ENCODE assay signal across 22 cellular contexts in genomic region chr9:16421534-16421933, GRCh38.
DNase-seq lines count a peak whose midpoint lies in the region; ATAC-seq and TF ChIP-seq lines count a peak whose summit lies in the region.
"Had no signal": no experiment of that assay in that cellular context is flagged by ENCODE, and none has a peak within 500 bp of the region (broad histone marks: within the 10 kb centered on the region; RNA-seq: fewer than 3 reads in every experiment).

No MANE protein-coding gene starts in this region.

- H3K27me3 ChIP-seq in A673 (replicated peaks; ENCODE audit: insufficient read depth, low read depth, low read length, poor library complexity) (no peaks in the 10 kb centered on the region), GM23338 (ENCODE audit: insufficient read depth) (no peaks in the 10 kb centered on the region), SK-N-SH (ENCODE audit: insufficient read depth) (no peaks in the 10 kb centered on the region), right atrium auricular region (no peaks in the 10 kb centered on the region)
- H3K27me3 ChIP-seq: pancreas, testis had no signal

- H2AFZ ChIP-seq in GM23338: no peak overlapping the region
- no peak overlapping the region for H2AFZ ChIP-seq in SK-N-SH (ENCODE audit: low read depth)

- POLR2A ChIA-PET in A673 (lab: Charles Lee; ENCODE audit: low non-redundant PET): no interaction called here
- POLR2A ChIA-PET in SK-N-SH (lab: Yijun Ruan, JAX): no interaction called here
- POLR2A ChIA-PET in activated CD4-positive, alpha-beta T cell treated with anti-CD3 and anti-CD28 coated beads for 36 hours (lab: Charles Lee): no interaction called here

- no peak for TF ChIP-seq RAD21 in SK-N-SH (IDR thresholded peaks at IDR 0.05; ENCODE audit: low read length)

- H3K9me3 ChIP-seq in A673 (ENCODE audit: low read depth, low read length, poor library complexity, severe bottlenecking) (no peaks in the 10 kb centered on the region), SK-N-SH (no peaks in the 10 kb centered on the region), right atrium auricular region (no peaks in the 10 kb centered on the region)
- H3K9me3 ChIP-seq: HAP-1, mucosa of descending colon, pancreas, testis had no signal

- no peaks in the 10 kb centered on the region for H3K36me3 ChIP-seq in A673 (ENCODE audit: insufficient read depth, low read length, poor library complexity, severe bottlenecking)
- no peaks in the 10 kb centered on the region for H3K36me3 ChIP-seq in GM23338 (ENCODE audit: insufficient read depth)
- peaks cover 2 to 19% of the 10 kb centered on the region in 2 experiments for H3K36me3 ChIP-seq in SK-N-SH (replicated peaks in 1 of 2; ENCODE audit: control insufficient read depth in 1 of 2, insufficient read depth in 2 of 2, low read length in 1 of 2)
- H3K36me3 ChIP-seq in right atrium auricular region: no peaks in the 10 kb centered on the region
- H3K36me3 ChIP-seq: HAP-1, pancreas had no signal

- CTCF ChIA-PET in A673 (lab: Charles Lee): no interaction called here
- CTCF ChIA-PET in SK-N-SH (lab: Yijun Ruan, JAX): interaction anchor here (0.8 to 1.1 kb wide), 2 partner anchors 11 to 14 kb away, joined by 3 to 4 read pairs; no protein-coding TSS in a partner anchor
- CTCF ChIA-PET in activated CD4-positive, alpha-beta T cell treated with anti-CD3 and anti-CD28 coated beads for 36 hours (lab: Charles Lee): interaction anchor here (0.6 kb wide), 1 partner anchor 35 kb away, joined by 3 read pairs; no protein-coding TSS in a partner anchor

- H3K79me2 ChIP-seq in GM23338 (replicated peaks; ENCODE audit: insufficient read depth): no peaks in the 10 kb centered on the region
- peaks cover 8% of the 10 kb centered on the region for H3K79me2 ChIP-seq in SK-N-SH (ENCODE audit: insufficient read depth)

- ATAC-seq in GM23338: peak; percentile 63; the same call in 2 of the 3 replicates
- ATAC-seq in activated CD4-positive, alpha-beta T cell treated with anti-CD3 and anti-CD28 coated beads for 36 hours: no peak
- ATAC-seq: esophagus mucosa, mucosa of descending colon, pancreas, Right ventricle myocardium inferior had no signal

- H3K4me1 Mint-ChIP-seq in GM23338: peaks cover 47% of the 10 kb centered on the region
- H3K4me1 Mint-ChIP-seq in activated CD4-positive, alpha-beta T cell treated with anti-CD3 and anti-CD28 coated beads for 36 hours: peaks cover 3% of the 10 kb centered on the region

- H3K4me3 ChIP-seq in A673 (ENCODE audit: low read depth, low read length, poor library complexity, severe bottlenecking) (no peak overlapping the region), GM23338 (no peak overlapping the region), SK-N-SH (ENCODE audit: low read depth in 2 of 2, low read length in 1 of 2) (peak overlapping the region in 1 of 2 experiments; percentile 6; a peak in 1 of 4 replicates), right atrium auricular region (no peak overlapping the region)
- H3K4me3 ChIP-seq: HAP-1, mucosa of descending colon, pancreas, testis had no signal

- H3K4me2 ChIP-seq in GM23338 (no peak overlapping the region), SK-N-SH (peak overlapping the region; percentile 52)

- no peaks in the 10 kb centered on the region for H3K36me3 Mint-ChIP-seq in GM23338 (ENCODE audit: low read depth)
- H3K36me3 Mint-ChIP-seq in activated CD4-positive, alpha-beta T cell treated with anti-CD3 and anti-CD28 coated beads for 36 hours (ENCODE audit: low read depth): no peaks in the 10 kb centered on the region

- no peaks in the 10 kb centered on the region for H3K9me3 Mint-ChIP-seq in GM23338
- H3K9me3 Mint-ChIP-seq in activated CD4-positive, alpha-beta T cell treated with anti-CD3 and anti-CD28 coated beads for 36 hours (ENCODE audit: low read depth): no peaks in the 10 kb centered on the region
- H3K9me3 Mint-ChIP-seq: dendritic cell treated with granulocyte-macrophage colony-stimulating factor and Interleukin-4, amounts not matched to agents 40 ng/mL and 50 ng/mL, for 4 days had no signal

- intact Hi-C loops in A673 (cut with micrococcal nuclease; ENCODE audit: unreplicated experiment): no loop called here
- intact Hi-C loops in activated CD4-positive, alpha-beta T cell treated with anti-CD3 and anti-CD28 coated beads for 36 hours (cut with DNase I, micrococcal nuclease): loop anchor here in 1 of 2 experiments (10.0 kb wide), 1 partner anchor 63 kb away; no protein-coding TSS in a partner anchor

- H3F3A ChIP-seq in GM23338 (replicated peaks; ENCODE audit: low read depth): no peaks in the 10 kb centered on the region
- H3F3A ChIP-seq in SK-N-SH (replicated peaks; ENCODE audit: insufficient read depth): peaks cover 22% of the 10 kb centered on the region

- TF ChIP-seq CTCF in A673 (conservative IDR thresholded peaks at IDR 0.05; ENCODE audit: low read depth, low read length) (no peak), GM23338 (conservative IDR thresholded peaks at IDR 0.05; ENCODE audit: low read depth in 2 of 2) (no peak), SK-N-SH (IDR thresholded peaks at IDR 0.05) (no peak), right atrium auricular region (IDR thresholded peaks at IDR 0.05) (no peak)

- no TSS peak for BruUV-seq in A673 (replicated peaks; lab: Mats Ljungman, UMichigan)

- H3K9me2 ChIP-seq in GM23338 (ENCODE audit: insufficient read depth) (no peaks in the 10 kb centered on the region), SK-N-SH (no peaks in the 10 kb centered on the region)

- WGBS in SK-N-SH (ENCODE audit: low lambda C conversion rate): 16% methylated on average over 6 of the region's 7 CpGs

- H3K27me3 Mint-ChIP-seq in GM23338 (ENCODE audit: insufficient read depth, low read depth, poor library complexity): no peaks in the 10 kb centered on the region
- H3K27me3 Mint-ChIP-seq in activated CD4-positive, alpha-beta T cell treated with anti-CD3 and anti-CD28 coated beads for 36 hours: no peaks in the 10 kb centered on the region

- no peaks in the 10 kb centered on the region for H4K20me1 ChIP-seq in GM23338 (replicated peaks; ENCODE audit: insufficient read depth)
- no peaks in the 10 kb centered on the region for H4K20me1 ChIP-seq in SK-N-SH (ENCODE audit: insufficient read depth)

- peak overlapping the region; percentile 32 for H3K9ac ChIP-seq in SK-N-SH

- H3K4me1 ChIP-seq in A673 (ENCODE audit: insufficient read depth, low read length, poor library complexity, severe bottlenecking): peaks cover 16% of the 10 kb centered on the region
- peaks cover 35% of the 10 kb centered on the region for H3K4me1 ChIP-seq in GM23338 (ENCODE audit: insufficient read depth)
- peaks cover 19 to 40% of the 10 kb centered on the region in 2 experiments for H3K4me1 ChIP-seq in SK-N-SH (ENCODE audit: control insufficient read depth in 1 of 2, insufficient read depth in 2 of 2, low read depth in 1 of 2, low read length in 1 of 2)
- H3K4me1 ChIP-seq in right atrium auricular region: no peaks in the 10 kb centered on the region
- H3K4me1 ChIP-seq: pancreas, testis had no signal

- DNase-seq in A673 (ENCODE audit: low spot score) (peak; percentile 86), GM23338 (ENCODE audit: low spot score) (peak; percentile 57), SK-N-SH (peak; percentile 24), iPS DF 4.7 (ENCODE audit: extremely low read depth, low spot score) (peak; percentile 22), occipital lobe (lab: John Stamatoyannopoulos, UW) (no peak), NCI-H1048 (lab: John Stamatoyannopoulos, UW) (no peak), right atrium auricular region (ENCODE audit: low spot score) (no peak)
- no peak for DNase-seq in activated CD4-positive, alpha-beta T cell treated with anti-CD3 and anti-CD28 coated beads for 36 hours
- DNase-seq: activated CD4-positive, alpha-beta T cell treated with anti-CD3 and anti-CD28 coated beads, Interleukin-2, amount 50 U/mL, for 1 hour; activated naive CD4-positive, alpha-beta T cell treated with Interleukin-2 at 50 U/mL for 16 hours; aorta; COR-L47; head of caudate nucleus; mucosa of descending colon; pancreas; small intestine; stimulated activated CD4-positive, alpha-beta T cell treated with anti-CD3 and anti-CD28 coated beads, Interleukin-4, amount 100 ng/mL, for 4 hours; testis had no signal

- H3K4me3 Mint-ChIP-seq in GM23338: no peak overlapping the region
- no peak overlapping the region for H3K4me3 Mint-ChIP-seq in activated CD4-positive, alpha-beta T cell treated with anti-CD3 and anti-CD28 coated beads for 36 hours
- H3K4me3 Mint-ChIP-seq: dendritic cell treated with granulocyte-macrophage colony-stimulating factor and Interleukin-4, amounts not matched to agents 40 ng/mL and 50 ng/mL, for 4 days had no signal

- peak overlapping the region; percentile 40 for H3K27ac Mint-ChIP-seq in GM23338
- no peak overlapping the region for H3K27ac Mint-ChIP-seq in activated CD4-positive, alpha-beta T cell treated with anti-CD3 and anti-CD28 coated beads for 36 hours
- H3K27ac Mint-ChIP-seq: dendritic cell treated with granulocyte-macrophage colony-stimulating factor and Interleukin-4, amounts not matched to agents 40 ng/mL and 50 ng/mL, for 4 days had no signal

- peak overlapping the region; percentile 66 for H3K27ac ChIP-seq in A673 (ENCODE audit: low read depth, low read length, poor library complexity, severe bottlenecking)
- H3K27ac ChIP-seq in GM23338 (ENCODE audit: low read depth): no peak overlapping the region
- peak overlapping the region; percentile 49 to 81 for H3K27ac ChIP-seq in SK-N-SH (ENCODE audit: low read depth in 2 of 2, low read length in 1 of 2)
- no peak overlapping the region for H3K27ac ChIP-seq in right atrium auricular region
- H3K27ac ChIP-seq: pancreas, testis had no signal

- peak; percentile 25 to 57; a peak in 2 of 4 replicates for TF ChIP-seq EP300 in SK-N-SH (IDR thresholded peaks at IDR 0.05; ENCODE audit: borderline replicate concordance in 1 of 2, low read depth in 1 of 2, low read length in 1 of 2)

TF ChIP-seq in GM23338, 12 proteins besides CTCF, POLR2A, EP300 and RAD21 (continues in another document):
- no peak for TF ChIP-seq ZNF331 (CRISPR knock-in tag; IDR thresholded peaks at IDR 0.05; ENCODE audit: low read depth)
- no peak for TF ChIP-seq JUNB (IDR thresholded peaks at IDR 0.05; ENCODE audit: unreplicated experiment)
- no peak for TF ChIP-seq NANOG (IDR thresholded peaks at IDR 0.05; ENCODE audit: borderline replicate concordance)

TF ChIP-seq in SK-N-SH, 30 proteins besides CTCF, POLR2A, EP300 and RAD21 (continues in another document):
- TF ChIP-seq MAX (IDR thresholded peaks at IDR 0.05; ENCODE audit: low read depth): peak; percentile 58
- TF ChIP-seq POLR2AphosphoS5 (IDR thresholded peaks at IDR 0.05; ENCODE audit: low read depth, low read length): peak; percentile 17; the same call in 1 of the 2 replicates
- TF ChIP-seq TEAD4 (IDR thresholded peaks at IDR 0.05; ENCODE audit: borderline replicate concordance, insufficient read depth): peak; percentile 44; the same call in 1 of the 2 replicates

Comparison
In these comparisons a context has a peak if more than half of its experiments do, and no peak if none do; other contexts are left out.
1. DNase-seq: peak in A673 (single experiment), GM23338 (single experiment), SK-N-SH (single experiment) and iPS DF 4.7 (single experiment); none in occipital lobe (single experiment), NCI-H1048 (single experiment), right atrium auricular region (single experiment) and activated CD4-positive, alpha-beta T cell treated with anti-CD3 and anti-CD28 coated beads for 36 hours (single experiment).
2. H3K27ac ChIP-seq: peak in A673 (single experiment) and SK-N-SH (2 of 2); none in GM23338 (single experiment) and right atrium auricular region (0 of 2).